Comparison of ENCODE assay signal across 4 cellular contexts in genomic region chr1:25412870-25413623, GRCh38. TPM values are rescaled to one million over a fixed set of nuclear protein-coding genes. Genes with fewer than 3 reads are reported as not detected.
"Had no signal": no experiment of that assay in that cellular context is flagged by ENCODE, and none has a peak within 500 bp of the region (broad histone marks: within the 10 kb centered on the region; RNA-seq: fewer than 3 reads in every experiment).

No MANE protein-coding gene starts in this region.

RNA-seq across cellular contexts. Expression of gene RHCE, which starts 7.6 kb away (rescaled TPM):
- total RNA-seq: activated CD8-positive, alpha-beta memory T cell treated with anti-CD3 and anti-CD28 coated beads, Interleukin-2, amount 10 ng/mL, durations not matched to agents 7 days and 5 days; ascending aorta; T-helper 17 cell; T-helper 2 cell treated with Interferon-gamma antibody and Interleukin-4, amounts not matched to agents 100 ng/mL and 5 ng/mL, for 36 hours had no signal
